ENCODE assay signal across 8 cellular contexts in the genomic region with DNA sequence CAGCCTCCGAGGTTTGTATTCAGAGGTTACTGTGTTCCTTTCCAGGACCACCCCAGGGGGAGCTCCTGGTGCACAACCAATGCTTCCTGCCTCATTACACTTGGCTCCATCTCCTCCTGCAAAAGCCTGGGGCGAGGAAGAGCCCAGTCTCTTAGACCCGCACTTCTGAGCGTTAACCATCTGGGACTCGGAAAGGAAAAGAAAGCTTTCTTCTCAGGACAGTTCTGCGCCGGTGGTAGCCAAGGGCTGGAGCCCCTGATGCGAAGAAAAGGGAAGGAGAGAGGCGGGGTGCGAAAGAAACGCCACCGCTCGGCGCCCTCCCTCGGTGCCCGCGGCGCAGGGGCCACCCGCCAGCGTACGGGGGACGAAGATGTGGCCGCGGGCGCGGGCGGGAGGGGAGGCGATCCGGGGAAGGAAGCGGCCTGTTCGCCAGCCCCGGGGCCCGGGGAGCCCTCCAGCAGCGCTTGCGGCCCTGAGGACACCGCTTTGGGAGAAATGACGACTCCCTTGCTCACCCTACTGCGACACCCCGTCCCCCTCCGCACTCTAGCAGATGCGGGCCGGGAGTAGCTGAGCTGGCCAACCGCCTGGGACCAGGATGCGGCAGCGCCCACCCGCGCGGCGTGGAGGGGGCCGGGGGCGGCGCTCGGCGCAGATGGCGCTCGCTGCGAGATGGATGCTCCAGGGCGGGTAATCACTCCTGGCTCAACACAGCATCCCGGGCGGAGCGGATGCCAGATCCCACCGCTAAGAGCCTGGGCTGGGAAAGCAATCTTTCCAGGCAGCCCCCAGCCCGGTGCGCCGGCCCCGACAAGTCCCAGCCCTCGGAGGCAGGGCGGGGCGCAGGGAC.
DNase-seq lines count a peak whose midpoint lies in the region; TF ChIP-seq lines count a peak whose summit lies in the region.

No MANE protein-coding gene starts in this region.

- DNase-seq in AG04449 (ENCODE audit: low read depth, low spot score) = no peak
- peak; percentile 5 for DNase-seq in GM19238 (ENCODE audit: insufficient read length, low spot score)
- DNase-seq in NCI-H82 (lab: John Stamatoyannopoulos, UW) = peak; percentile 79
- DNase-seq in brain microvascular endothelial cell = no peak
- no peak for DNase-seq in erythroblast (lab: John Stamatoyannopoulos, UW)
- no peak for DNase-seq in stimulated activated naive CD4-positive, alpha-beta T cell treated with Interleukin-2 at 50 U/mL for 16 hours (lab: John Stamatoyannopoulos, UW)

- peak overlapping the region; percentile 1; the same call in 1 of the 2 replicates for H3K9ac ChIP-seq in iPS-20b (ENCODE audit: low read depth, low read length)

- H3K36me3 ChIP-seq in brain microvascular endothelial cell (replicated peaks) = no peaks in the 10 kb centered on the region
- H3K36me3 ChIP-seq in iPS-20b (ENCODE audit: insufficient read depth, low read depth, low read length) = no peaks in the 10 kb centered on the region

- in situ Hi-C loops in brain microvascular endothelial cell (cut with HindIII; ENCODE audit: low pct_ligation_motif_present, low sequenced_read_pairs) = loop anchor here (25.0 kb wide), 1 partner anchor 268 kb away; no protein-coding TSS in a partner anchor

- TF ChIP-seq POLR2A in erythroblast (IDR thresholded peaks at IDR 0.05; ENCODE audit: low read length) = no peak

- TF ChIP-seq CTCF in AG04449 (IDR thresholded peaks at IDR 0.05; ENCODE audit: insufficient read depth, low read length, missing control alignments) (no peak), brain microvascular endothelial cell (IDR thresholded peaks at IDR 0.05; ENCODE audit: low read depth, low read length, missing control alignments) (peak; percentile 11)

- POLR2A ChIA-PET in AG04449 (lab: Yijun Ruan, JAX) = no interaction called here

- H3K27me3 ChIP-seq in brain microvascular endothelial cell (replicated peaks) = peaks cover 30% of the 10 kb centered on the region
- H3K27me3 ChIP-seq in iPS-20b (ENCODE audit: insufficient read depth, low read length) = peaks cover 56% of the 10 kb centered on the region

- peaks cover 7% of the 10 kb centered on the region for H3K4me1 ChIP-seq in iPS-20b (ENCODE audit: insufficient read depth, low read length)

- no peaks in the 10 kb centered on the region for H3K9me3 ChIP-seq in iPS-20b (ENCODE audit: insufficient read depth, low read depth, low read length)

- CTCF ChIA-PET in AG04449 (lab: Yijun Ruan, JAX) = interaction anchor here (1.3 to 6.0 kb wide), 3 partner anchors 42 to 271 kb away, joined by 3 to 42 read pairs (median 24); no protein-coding TSS in a partner anchor

- peak overlapping the region; percentile 52 for H3K4me3 ChIP-seq in AG04449 (ENCODE audit: low read depth, low read length)
- H3K4me3 ChIP-seq in brain microvascular endothelial cell (ENCODE audit: low read depth, low read length) = peak overlapping the region; percentile 55
- peak overlapping the region; percentile 81 for H3K4me3 ChIP-seq in iPS-20b (ENCODE audit: low read length)
- peak overlapping the region; percentile 33 to 52 (median 38) for H3K4me3 ChIP-seq in skin epidermis

- H3K27ac ChIP-seq in brain microvascular endothelial cell (no peak overlapping the region), iPS-20b (ENCODE audit: low read length) (no peak overlapping the region), skin epidermis (no peak overlapping the region)

Comparison
In these comparisons a context has a peak if more than half of its experiments do, and no peak if none do; other contexts are left out.
1. DNase-seq: peak in GM19238 (single experiment) and NCI-H82 (single experiment); none in AG04449 (single experiment), brain microvascular endothelial cell (single experiment), erythroblast (0 of 2) and stimulated activated naive CD4-positive, alpha-beta T cell treated with Interleukin-2 at 50 U/mL for 16 hours (single experiment).
2. Peak in every context shown above with its lines, with median percentiles within 50 percentile points of each other: H3K4me3 ChIP-seq.